8 cellular contexts compared by ENCODE assay signal in genomic region chr1:185154912-185155513, GRCh38. TPM values are rescaled to one million over a fixed set of nuclear protein-coding genes. Genes with fewer than 3 reads are reported as not detected.
DNase-seq lines count a peak whose midpoint lies in the region; ATAC-seq and TF ChIP-seq lines count a peak whose summit lies in the region.

No MANE protein-coding gene starts in this region.

- H3K27ac Mint-ChIP-seq in CD4-positive, CD25-positive, alpha-beta regulatory T cell: peak overlapping the region; percentile 92 to 98 (median 97)
- H3K27ac Mint-ChIP-seq in chondrocyte (ENCODE audit: unreplicated experiment): peak overlapping the region; percentile 99
- no peak overlapping the region for H3K27ac Mint-ChIP-seq in nephron progenitor cell

- H3K27me3 ChIP-seq in CD4-positive, CD25-positive, alpha-beta regulatory T cell (ENCODE audit: control insufficient read depth, insufficient read depth, low read length): no peaks in the 10 kb centered on the region
- H3K27me3 ChIP-seq in HUES48 (ENCODE audit: control insufficient read depth, insufficient read depth, low read length): no peaks in the 10 kb centered on the region

- peak overlapping the region; percentile 97 for H3K27ac ChIP-seq in CD4-positive, CD25-positive, alpha-beta regulatory T cell (ENCODE audit: insufficient read depth, low read length, poor library complexity, severe bottlenecking)
- no peak overlapping the region for H3K27ac ChIP-seq in HUES48 (ENCODE audit: low read depth, low read length)

- TF ChIP-seq CTCF in chondrocyte (IDR thresholded peaks at IDR 0.05): no peak
- no peak for TF ChIP-seq CTCF in nephron progenitor cell (IDR thresholded peaks at IDR 0.05)

- H3K9me3 Mint-ChIP-seq in CD4-positive, CD25-positive, alpha-beta regulatory T cell: no peaks in the 10 kb centered on the region
- no peaks in the 10 kb centered on the region for H3K9me3 Mint-ChIP-seq in chondrocyte (ENCODE audit: low read depth)
- H3K9me3 Mint-ChIP-seq in nephron progenitor cell: no peaks in the 10 kb centered on the region

- no peak for ATAC-seq in CD4-positive, CD25-positive, alpha-beta regulatory T cell (ENCODE audit: low read depth in 2 of 2)
- no peak for ATAC-seq in HG02973 (IDR thresholded peaks at IDR 0.05; ENCODE audit: unreplicated experiment)

- H3K4me3 Mint-ChIP-seq in CD4-positive, CD25-positive, alpha-beta regulatory T cell: peak overlapping the region; percentile 90 to 100 (median 95)
- peak overlapping the region; percentile 78 for H3K4me3 Mint-ChIP-seq in chondrocyte (ENCODE audit: unreplicated experiment)
- H3K4me3 Mint-ChIP-seq in nephron progenitor cell: peak overlapping the region; percentile 96

- no peak overlapping the region for H3K9ac ChIP-seq in HUES48 (ENCODE audit: low read depth, low read length)

- peaks cover 9% of the 10 kb centered on the region for H3K36me3 ChIP-seq in CD4-positive, CD25-positive, alpha-beta regulatory T cell (ENCODE audit: control insufficient read depth, insufficient read depth, low read length)
- H3K36me3 ChIP-seq in HUES48 (ENCODE audit: control insufficient read depth, insufficient read depth, low read length): peaks cover 7% of the 10 kb centered on the region

- H3K9me3 ChIP-seq in CD4-positive, CD25-positive, alpha-beta regulatory T cell (ENCODE audit: control insufficient read depth in 2 of 2, low read length in 2 of 2): no peaks in the 10 kb centered on the region
- H3K9me3 ChIP-seq in HUES48 (ENCODE audit: control insufficient read depth, insufficient read depth, low read length): no peaks in the 10 kb centered on the region

- peaks cover 31 to 66% (median 41%) of the 10 kb centered on the region in 4 donors for H3K4me1 Mint-ChIP-seq in CD4-positive, CD25-positive, alpha-beta regulatory T cell
- H3K4me1 Mint-ChIP-seq in chondrocyte (ENCODE audit: low read depth) (peaks cover 32% of the 10 kb centered on the region), nephron progenitor cell (peaks cover 45% of the 10 kb centered on the region)

- peaks cover 54% of the 10 kb centered on the region for H3K4me1 ChIP-seq in CD4-positive, CD25-positive, alpha-beta regulatory T cell (ENCODE audit: control insufficient read depth, insufficient read depth, low read length, poor library complexity, severe bottlenecking)
- H3K4me1 ChIP-seq in HUES48 (ENCODE audit: control insufficient read depth, insufficient read depth, low read length): peaks cover 6% of the 10 kb centered on the region

- H3K36me3 Mint-ChIP-seq in CD4-positive, CD25-positive, alpha-beta regulatory T cell: peaks cover 11% of the 10 kb centered on the region
- H3K36me3 Mint-ChIP-seq in chondrocyte (ENCODE audit: low read depth) (peaks cover 3% of the 10 kb centered on the region), nephron progenitor cell (ENCODE audit: low read depth) (peaks cover 12% of the 10 kb centered on the region)

- H3K4me3 ChIP-seq in CD4-positive, CD25-positive, alpha-beta regulatory T cell (ENCODE audit: low read depth, low read length): peak overlapping the region; percentile 96
- H3K4me3 ChIP-seq in HUES48 (ENCODE audit: low read depth, low read length): peak overlapping the region; percentile 92

- H3K27me3 Mint-ChIP-seq in CD4-positive, CD25-positive, alpha-beta regulatory T cell: no peaks in the 10 kb centered on the region
- no peaks in the 10 kb centered on the region for H3K27me3 Mint-ChIP-seq in chondrocyte (ENCODE audit: low read depth)
- H3K27me3 Mint-ChIP-seq in nephron progenitor cell (ENCODE audit: low read depth, poor library complexity): peaks cover 8% of the 10 kb centered on the region

- no peak for DNase-seq in CD4-positive, CD25-positive, alpha-beta regulatory T cell
- DNase-seq in chondrocyte (ENCODE audit: low spot score) (no peak), nephron progenitor cell (no peak), NCI-H2029 (lab: John Stamatoyannopoulos, UW) (no peak), COR-L47 (lab: John Stamatoyannopoulos, UW) (no peak), HuH-7 (ENCODE audit: low spot score) (no peak)

RNA-seq across cellular contexts. Expression of gene TRMT1L, which starts 1.7 kb away (rescaled TPM):
- 12.3 TPM for total RNA-seq in CD4-positive, CD25-positive, alpha-beta regulatory T cell
- polyA plus RNA-seq in CD4-positive, CD25-positive, alpha-beta regulatory T cell: 10 to 100 TPM; 19.1 to 23.7 (median 21.9) TPM
- total RNA-seq in chondrocyte: 10.9 to 21.0 TPM (median 12.6 TPM) in 3 replicates

RNA-seq across cellular contexts. Expression of gene SWT1, which starts 2.0 kb away (rescaled TPM):
- 8.1 TPM for total RNA-seq in CD4-positive, CD25-positive, alpha-beta regulatory T cell
- polyA plus RNA-seq in CD4-positive, CD25-positive, alpha-beta regulatory T cell: 1 to 10 TPM; 6.0 to 9.8 (median 7.5) TPM
- 2.7 to 3.5 TPM (median 3.3 TPM) in 3 replicates for total RNA-seq in chondrocyte
